In genomic region chr12:96513166-96513565, GRCh38 we compare ENCODE assay signal across 13 cellular contexts. TPM values are rescaled to one million over a fixed set of nuclear protein-coding genes. Genes with fewer than 3 reads are reported as not detected.
DNase-seq lines count a peak whose midpoint lies in the region; ATAC-seq, FAIRE-seq and TF ChIP-seq lines count a peak whose summit lies in the region.
"Had no signal": no experiment of that assay in that cellular context is flagged by ENCODE, and none has a peak within 500 bp of the region (broad histone marks: within the 10 kb centered on the region; RNA-seq: fewer than 3 reads in every experiment).

No MANE protein-coding gene starts in this region.

- peaks cover 1% of the 10 kb centered on the region for H3K27me3 Mint-ChIP-seq in GM23338 (ENCODE audit: insufficient read depth, low read depth, poor library complexity)
- peaks cover 4% of the 10 kb centered on the region for H3K27me3 Mint-ChIP-seq in nephron progenitor cell (ENCODE audit: low read depth, poor library complexity)
- H3K27me3 Mint-ChIP-seq in stimulated activated memory B cell treated with anti-CD40 and anti-IgM and Interleukin-4, amounts not matched to agents 10 μg/mL and 1 μg/mL and 100 μg/mL, for 72 hours: no peaks in the 10 kb centered on the region

- H3K27me3 ChIP-seq in GM23338 (ENCODE audit: insufficient read depth): no peaks in the 10 kb centered on the region
- H3K27me3 ChIP-seq in bronchial epithelial cell (ENCODE audit: control insufficient read depth, insufficient read depth, low read length): no peaks in the 10 kb centered on the region
- H3K27me3 ChIP-seq in suprapubic skin: no peaks in the 10 kb centered on the region

- H3K36me3 ChIP-seq in GM23338 (ENCODE audit: insufficient read depth) (no peaks in the 10 kb centered on the region), bronchial epithelial cell (ENCODE audit: control insufficient read depth, insufficient read depth, low read length) (no peaks in the 10 kb centered on the region), suprapubic skin (no peaks in the 10 kb centered on the region)

- H3K79me2 ChIP-seq in GM23338 (replicated peaks; ENCODE audit: insufficient read depth): no peaks in the 10 kb centered on the region

- ATAC-seq in GM23338: no peak
- no peak for ATAC-seq in stimulated activated memory B cell treated with anti-CD40 and anti-IgM and Interleukin-4, amounts not matched to agents 10 μg/mL and 1 μg/mL and 100 μg/mL, for 72 hours
- ATAC-seq: A549; CD8-positive, alpha-beta T cell had no signal

- H3K4me2 ChIP-seq in GM23338: no peak overlapping the region
- H3K4me2 ChIP-seq: A549 had no signal

- no peaks in the 10 kb centered on the region for H3K9me3 ChIP-seq in suprapubic skin
- H3K9me3 ChIP-seq: A549, Caco-2 had no signal

- no peaks in the 10 kb centered on the region for H4K20me1 ChIP-seq in GM23338 (replicated peaks; ENCODE audit: insufficient read depth)

- H3K4me3 ChIP-seq in GM23338: no peak overlapping the region
- no peak overlapping the region for H3K4me3 ChIP-seq in bronchial epithelial cell (ENCODE audit: low read depth, low read length)
- no peak overlapping the region for H3K4me3 ChIP-seq in coronary artery
- H3K4me3 ChIP-seq in suprapubic skin: no peak overlapping the region
- H3K4me3 ChIP-seq: A549 had no signal

- FAIRE-seq in bronchial epithelial cell (lab: Jason Lieb, UNC): no peak
- FAIRE-seq: A549 had no signal

- H3K27ac ChIP-seq in GM23338 (ENCODE audit: low read depth): no peak overlapping the region
- no peak overlapping the region for H3K27ac ChIP-seq in coronary artery
- H3K27ac ChIP-seq in suprapubic skin: no peak overlapping the region
- H3K27ac ChIP-seq: A549 had no signal

- H3K9me2 ChIP-seq in GM23338 (ENCODE audit: insufficient read depth): no peaks in the 10 kb centered on the region

- no peak overlapping the region for H3K4me3 Mint-ChIP-seq in GM23338
- H3K4me3 Mint-ChIP-seq in nephron progenitor cell: no peak overlapping the region
- H3K4me3 Mint-ChIP-seq in stimulated activated memory B cell treated with anti-CD40 and anti-IgM and Interleukin-4, amounts not matched to agents 10 μg/mL and 1 μg/mL and 100 μg/mL, for 72 hours: no peak overlapping the region
- H3K4me3 Mint-ChIP-seq: CD14-positive monocyte; CD8-positive, alpha-beta T cell had no signal

- no peak for TF ChIP-seq CTCF in GM23338 (conservative IDR thresholded peaks at IDR 0.05; ENCODE audit: low read depth in 2 of 2)
- no peak for TF ChIP-seq CTCF in bronchial epithelial cell (IDR thresholded peaks at IDR 0.05; ENCODE audit: insufficient read depth, low read length, severe bottlenecking)
- TF ChIP-seq CTCF in nephron progenitor cell (IDR thresholded peaks at IDR 0.05): no peak
- TF ChIP-seq CTCF in coronary artery (IDR thresholded peaks at IDR 0.05): no peak
- TF ChIP-seq CTCF in suprapubic skin (IDR thresholded peaks at IDR 0.05): no peak

- H3K27ac Mint-ChIP-seq in GM23338 (peak overlapping the region; percentile 23; the same call in 1 of the 2 replicates), nephron progenitor cell (peak overlapping the region; percentile 79)
- peak overlapping the region; percentile 72 for H3K27ac Mint-ChIP-seq in stimulated activated memory B cell treated with anti-CD40 and anti-IgM and Interleukin-4, amounts not matched to agents 10 μg/mL and 1 μg/mL and 100 μg/mL, for 72 hours
- H3K27ac Mint-ChIP-seq: CD14-positive monocyte; CD8-positive, alpha-beta T cell had no signal

- no peak for TF ChIP-seq POLR2A in suprapubic skin (IDR thresholded peaks at IDR 0.05)

- H3K36me3 Mint-ChIP-seq in GM23338 (ENCODE audit: low read depth) (no peaks in the 10 kb centered on the region), nephron progenitor cell (ENCODE audit: low read depth) (no peaks in the 10 kb centered on the region)
- H3K36me3 Mint-ChIP-seq in stimulated activated memory B cell treated with anti-CD40 and anti-IgM and Interleukin-4, amounts not matched to agents 10 μg/mL and 1 μg/mL and 100 μg/mL, for 72 hours: no peaks in the 10 kb centered on the region
- H3K36me3 Mint-ChIP-seq: CD14-positive monocyte; CD8-positive, alpha-beta T cell had no signal

- H3K4me1 Mint-ChIP-seq in GM23338 (peaks cover 12% of the 10 kb centered on the region), nephron progenitor cell (peaks cover 8% of the 10 kb centered on the region)
- H3K4me1 Mint-ChIP-seq in stimulated activated memory B cell treated with anti-CD40 and anti-IgM and Interleukin-4, amounts not matched to agents 10 μg/mL and 1 μg/mL and 100 μg/mL, for 72 hours: peaks cover 12% of the 10 kb centered on the region
- H3K4me1 Mint-ChIP-seq: CD14-positive monocyte had no signal

- DNase-seq in GM23338 (ENCODE audit: low spot score): no peak
- peak; percentile 59 for DNase-seq in bronchial epithelial cell (ENCODE audit: low read depth)
- no peak for DNase-seq in nephron progenitor cell
- no peak for DNase-seq in NCI-H2196 (lab: John Stamatoyannopoulos, UW; ENCODE audit: unreplicated experiment)
- no peak for DNase-seq in coronary artery (ENCODE audit: low spot score)
- DNase-seq in suprapubic skin (ENCODE audit: low spot score in 2 of 2): no peak
- DNase-seq: Caco-2; CD8-positive, alpha-beta T cell; DMS53; GF-D8 had no signal

- 92% methylated on average over 5 of the region's 5 CpGs for WGBS in suprapubic skin

- no peak for TF ChIP-seq EP300 in suprapubic skin (IDR thresholded peaks at IDR 0.05)

- H3K9me3 Mint-ChIP-seq in GM23338: no peaks in the 10 kb centered on the region
- H3K9me3 Mint-ChIP-seq in nephron progenitor cell: no peaks in the 10 kb centered on the region
- no peaks in the 10 kb centered on the region for H3K9me3 Mint-ChIP-seq in stimulated activated memory B cell treated with anti-CD40 and anti-IgM and Interleukin-4, amounts not matched to agents 10 μg/mL and 1 μg/mL and 100 μg/mL, for 72 hours
- H3K9me3 Mint-ChIP-seq: CD8-positive, alpha-beta T cell had no signal

- H2AFZ ChIP-seq in GM23338: peak overlapping the region; percentile 86; the same call in 1 of the 2 replicates

- H3K4me1 ChIP-seq in GM23338 (ENCODE audit: insufficient read depth) (peaks cover 12% of the 10 kb centered on the region), suprapubic skin (no peaks in the 10 kb centered on the region)
- H3K4me1 ChIP-seq: Caco-2 had no signal

- H3F3A ChIP-seq in GM23338 (replicated peaks; ENCODE audit: low read depth): no peaks in the 10 kb centered on the region

TF ChIP-seq in GM23338, 12 proteins besides CTCF, POLR2A, EP300 and RAD21 (continues in another document):
- TF ChIP-seq ZNF462 (CRISPR knock-in tag; IDR thresholded peaks at IDR 0.05): no peak

RNA-seq across cellular contexts. Expression of gene CFAP54, which starts 23.8 kb away (rescaled TPM):
- total RNA-seq in GM23338 (2014; rRNA removed; shearing (Covaris generic)): 0.07 and 0.70 TPM in 2 replicates
- 0.30 and 0.76 TPM in 2 replicates for polyA plus RNA-seq in GM23338 (2016; fragmentation: Nextera tagmentation; extraction: Ambion mirVana)
- total RNA-seq in bronchial epithelial cell: 0.26 TPM in 2 replicates
- total RNA-seq in suprapubic skin: under 1 TPM in 1 of 4 donors, not detected in 3; 0.16 TPM
- polyA plus RNA-seq: CD14-positive monocyte had no signal

Comparison
In these comparisons a context has a peak if more than half of its experiments do, and no peak if none do; other contexts are left out.
1. H3K27ac Mint-ChIP-seq: peak in every context shown above with its lines; median percentile 79 in nephron progenitor cell; 72 in stimulated activated memory B cell treated with anti-CD40 and anti-IgM and Interleukin-4, amounts not matched to agents 10 μg/mL and 1 μg/mL and 100 μg/mL, for 72 hours; 23 in GM23338.